ENCODE assay signal across 4 cellular contexts in genomic region chr10:117927871-117928270, GRCh38.
TF ChIP-seq lines count a peak whose summit lies in the region.

No MANE protein-coding gene starts in this region.

TF ChIP-seq in HepG2, 621 proteins besides CTCF, POLR2A, EP300 and RAD21:
- TF ChIP-seq RAD51 (IDR thresholded peaks at IDR 0.05; ENCODE audit: borderline replicate concordance) (peak; percentile 76), USF2 (IDR thresholded peaks at IDR 0.05; ENCODE audit: low read depth, low read length) (peak; percentile 55; the same call in 1 of the 2 replicates), USF2 (CRISPR knock-in tag; IDR thresholded peaks at IDR 0.05; ENCODE audit: borderline replicate concordance) (no peak), ZBTB38 (CRISPR knock-in tag; IDR thresholded peaks at IDR 0.05) (no peak)

TF ChIP-seq in Ishikawa, 13 proteins besides CTCF, POLR2A, EP300 and RAD21:
- TF ChIP-seq USF1 (IDR thresholded peaks at IDR 0.05) (0 out of 2 replicates have a peak, but pooled peaks have one; percentile 27), YY1 (IDR thresholded peaks at IDR 0.05; ENCODE audit: low read depth) (no peak)

TF ChIP-seq in GM12878, 131 proteins besides CTCF, POLR2A, EP300 and RAD21:
- TF ChIP-seq ESRRA (IDR thresholded peaks at IDR 0.05; ENCODE audit: low read length) = no peak
- TF ChIP-seq ZBTB11 (CRISPR knock-in tag; IDR thresholded peaks at IDR 0.05) = no peak
- no peak for TF ChIP-seq USF1 (IDR thresholded peaks at IDR 0.05; ENCODE audit: borderline replicate concordance, extremely low read length, insufficient read depth, low read depth, low read length)
- TF ChIP-seq RAD51 (IDR thresholded peaks at IDR 0.05) = peak; percentile 32; the same call in 1 of the 2 replicates

TF ChIP-seq in H1, 55 proteins besides CTCF, POLR2A, EP300 and RAD21:
- TF ChIP-seq EGR1 (IDR thresholded peaks at IDR 0.05; ENCODE audit: borderline replicate concordance, low read depth, low read length) = no peak
- TF ChIP-seq TAF1 (IDR thresholded peaks at IDR 0.05; ENCODE audit: low read depth, low read length) = no peak
- TF ChIP-seq EZH2 (IDR thresholded peaks at IDR 0.05; ENCODE audit: low read depth, low read length, severe bottlenecking) = no peak
- no peak for TF ChIP-seq SIRT6 (IDR thresholded peaks at IDR 0.05; ENCODE audit: low read length)
- no peak for TF ChIP-seq HDAC2 (IDR thresholded peaks at IDR 0.05; ENCODE audit: borderline replicate concordance in 1 of 2, low read depth in 2 of 2, low read length in 2 of 2)
- TF ChIP-seq POLR2AphosphoS5 (IDR thresholded peaks at IDR 0.05; ENCODE audit: low read depth, low read length) = no peak
- TF ChIP-seq FOSL1 (IDR thresholded peaks at IDR 0.05; ENCODE audit: insufficient read depth, low read depth, low read length) = no peak
- no peak for TF ChIP-seq TBP (IDR thresholded peaks at IDR 0.05; ENCODE audit: low read depth, low read length)
